Comparison of ENCODE assay signal across 9 cellular contexts in the genomic region with DNA sequence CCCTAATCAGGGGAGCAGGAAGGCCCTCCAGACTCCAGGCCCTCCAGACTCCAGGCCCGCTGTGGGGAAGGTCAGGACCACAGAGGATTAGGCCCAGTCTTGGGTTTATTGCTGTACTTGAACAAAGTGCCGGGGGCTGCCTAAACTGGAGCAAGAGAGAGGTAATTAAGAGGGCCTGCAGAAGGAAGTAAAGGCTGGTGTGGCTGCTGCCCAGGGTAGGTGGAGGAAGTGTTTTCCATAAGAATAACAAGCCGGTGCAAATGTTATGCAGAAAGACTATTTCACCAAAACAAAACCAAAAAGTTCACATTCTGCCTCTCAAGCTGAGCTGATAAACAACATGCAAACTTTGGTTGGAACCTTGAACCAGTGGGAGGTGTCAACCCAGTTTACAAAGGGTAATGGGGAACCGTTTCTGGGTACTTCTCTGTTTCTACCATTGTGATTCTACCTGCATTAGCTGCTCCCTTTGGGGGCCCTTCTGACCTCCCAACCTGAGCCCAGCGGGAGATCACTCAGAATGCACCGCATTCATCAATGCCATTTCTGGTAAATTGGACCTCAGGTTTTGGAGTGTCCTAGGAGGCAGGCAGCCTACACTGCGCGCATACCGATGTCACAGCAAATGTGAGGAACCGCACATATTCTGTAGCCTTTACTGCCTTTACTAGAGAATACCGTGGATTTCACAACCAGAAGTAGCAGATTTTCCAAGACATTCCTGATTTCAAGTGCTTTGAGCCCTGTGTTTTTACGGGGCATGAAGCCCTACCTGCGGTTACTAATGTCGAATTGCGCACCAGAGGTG. TPM values are rescaled to one million over a fixed set of nuclear protein-coding genes. Genes with fewer than 3 reads are reported as not detected.
DNase-seq lines count a peak whose midpoint lies in the region; ATAC-seq and TF ChIP-seq lines count a peak whose summit lies in the region.
"Had no signal": no experiment of that assay in that cellular context is flagged by ENCODE, and none has a peak within 500 bp of the region (broad histone marks: within the 10 kb centered on the region; RNA-seq: fewer than 3 reads in every experiment).

No MANE protein-coding gene starts in this region.

- H3K23ac ChIP-seq in H9 (ENCODE audit: insufficient read length, low read depth, low read length), result no peak overlapping the region

- H3K18ac ChIP-seq in H9 (ENCODE audit: insufficient read length, low read depth, low read length), result no peak overlapping the region

- H3K36me3 ChIP-seq in skeletal muscle tissue (ENCODE audit: control insufficient read depth in 3 of 3, insufficient read depth in 3 of 3, low read length in 3 of 3), result no peaks in the 10 kb centered on the region

- no peak overlapping the region for H2BK5ac ChIP-seq in H9 (ENCODE audit: insufficient read length, low read length)

- peak overlapping the region; percentile 20 for H3K4me3 ChIP-seq in iPS-11a (ENCODE audit: low read depth, low read length)
- H3K4me3 ChIP-seq in skeletal muscle tissue (ENCODE audit: low read length in 3 of 3), result peak overlapping the region in 2 of 3 donors; percentile 63 to 68

- H3K4me1 Mint-ChIP-seq in H9, result peaks cover 22 to 26% of the 10 kb centered on the region in 2 experiments

- no peak overlapping the region for H3K56ac ChIP-seq in H9 (ENCODE audit: insufficient read length, low read depth, low read length)

- no peak overlapping the region for H2AFZ ChIP-seq in H9 (ENCODE audit: low read length)

- H2BK15ac ChIP-seq in H9 (ENCODE audit: low read depth, low read length), result no peak overlapping the region

- H3K36me3 Mint-ChIP-seq in H9 (ENCODE audit: insufficient read depth in 1 of 3, low read depth in 3 of 3), result peaks cover 3 to 10% (median 9%) of the 10 kb centered on the region in 3 experiments

- H3K9me3 ChIP-seq in H9 (ENCODE audit: control insufficient read depth, low read depth, low read length), result no peaks in the 10 kb centered on the region
- no peaks in the 10 kb centered on the region for H3K9me3 ChIP-seq in skeletal muscle tissue (ENCODE audit: control insufficient read depth in 3 of 3, low read length in 3 of 3)

- peaks cover 34% of the 10 kb centered on the region for H3K23me2 ChIP-seq in H9 (ENCODE audit: insufficient read length, low read depth, low read length, poor library complexity, severe bottlenecking)

- no peak overlapping the region for H3K14ac ChIP-seq in H9 (ENCODE audit: insufficient read depth, low read length)

- H3K27me3 ChIP-seq in H9 (ENCODE audit: insufficient read depth, low read length), result peaks cover 14% of the 10 kb centered on the region; the same call in 1 of the 2 replicates
- peaks cover 0 to 18% (median 0%) of the 10 kb centered on the region in 3 donors for H3K27me3 ChIP-seq in skeletal muscle tissue (ENCODE audit: control insufficient read depth in 3 of 3, insufficient read depth in 3 of 3, low read length in 3 of 3)

- H3K27ac ChIP-seq in H9 (ENCODE audit: insufficient read length, low read depth, low read length), result peak overlapping the region; percentile 77
- peak overlapping the region; percentile 97 for H3K27ac ChIP-seq in VCaP
- peak overlapping the region; percentile 54 for H3K27ac ChIP-seq in skeletal muscle tissue (ENCODE audit: low read depth, low read length)

- peaks cover 43 to 49% of the 10 kb centered on the region in 2 experiments for H3K9me3 Mint-ChIP-seq in H9

- no peak overlapping the region for H4K5ac ChIP-seq in H9 (ENCODE audit: insufficient read length, low read depth, low read length)

- H3K4me2 ChIP-seq in H9 (ENCODE audit: insufficient read depth, insufficient read length, low read length), result peak overlapping the region; percentile 64

- H3K4ac ChIP-seq in H9 (ENCODE audit: low read depth, low read length), result no peak overlapping the region

- peak; percentile 78 for DNase-seq in H9
- no peak for DNase-seq in NCI-H1092 (lab: John Stamatoyannopoulos, UW)
- no peak for DNase-seq in middle frontal gyrus (ENCODE audit: extremely low spot score, low spot score)

- TF ChIP-seq CTCF in H9 (conservative IDR thresholded peaks at IDR 0.05) (no peak), VCaP (conservative IDR thresholded peaks at IDR 0.05) (no peak)

- no peaks in the 10 kb centered on the region for H3K79me1 ChIP-seq in H9 (ENCODE audit: insufficient read depth, low read depth, low read length, poor library complexity, severe bottlenecking)

- H3K9ac ChIP-seq in H9 (ENCODE audit: extremely low read depth, insufficient read length, low read length), result peak overlapping the region; percentile 5
- peak overlapping the region; percentile 61 to 79 (median 64) for H3K9ac ChIP-seq in skeletal muscle tissue (ENCODE audit: low read depth in 1 of 3, low read length in 3 of 3)

- H3T11ph ChIP-seq in H9 (ENCODE audit: low read length), result no peak overlapping the region

- WGBS in H9 (ENCODE audit: extremely low coverage, insufficient read length, low lambda C conversion rate), result no CpG with 5 or more reads among the region's 15 CpGs

- no peak overlapping the region for H2BK20ac ChIP-seq in H9 (ENCODE audit: low read depth, low read length, poor library complexity, severe bottlenecking)

- no peak for ATAC-seq in GM18511 (IDR thresholded peaks at IDR 0.05; ENCODE audit: unreplicated experiment)
- ATAC-seq in HG02885 (IDR thresholded peaks at IDR 0.05; ENCODE audit: poor library complexity, unreplicated experiment), result no peak
- ATAC-seq: SK-N-SH treated with all-trans-retinoic acid at 6 μM for 48 hours had no signal

- H3K27ac Mint-ChIP-seq in H9, result peak overlapping the region; percentile 75 to 99 (median 91)

- no peak overlapping the region for H2BK12ac ChIP-seq in H9 (ENCODE audit: insufficient read length, low read depth, low read length)

- H3K79me2 ChIP-seq in H9 (ENCODE audit: insufficient read depth, low read length), result no peaks in the 10 kb centered on the region; the same call in 1 of the 2 replicates

- H4K8ac ChIP-seq in H9 (replicated peaks; ENCODE audit: insufficient read length, low read depth, low read length), result no peak overlapping the region

- H2BK120ac ChIP-seq in H9 (ENCODE audit: low read depth, low read length, poor library complexity, severe bottlenecking), result no peak overlapping the region

- no peaks in the 10 kb centered on the region for H4K20me1 ChIP-seq in H9 (ENCODE audit: control insufficient read depth, insufficient read depth, insufficient read length)

- no peak overlapping the region for H4K91ac ChIP-seq in H9 (ENCODE audit: insufficient read length, low read depth, low read length)

- H2AK5ac ChIP-seq in H9 (ENCODE audit: insufficient read length, low read length), result no peak overlapping the region

- H3K4me1 ChIP-seq in H9 (ENCODE audit: insufficient read depth, low read length), result no peaks in the 10 kb centered on the region; the same call in 1 of the 2 replicates
- H3K4me1 ChIP-seq in skeletal muscle tissue (ENCODE audit: control insufficient read depth in 3 of 3, insufficient read depth in 3 of 3, low read length in 3 of 3), result peaks cover 4 to 12% (median 10%) of the 10 kb centered on the region in 3 donors

- peak overlapping the region; percentile 74 to 80 for H3K4me3 Mint-ChIP-seq in H9

- peaks cover 45% of the 10 kb centered on the region for H3K27me3 Mint-ChIP-seq in H9 (ENCODE audit: low read depth)

RNA-seq across cellular contexts. Expression of a gene that starts 59.7 kb away (rescaled TPM):
- total RNA-seq in H9 (2021) (126 and 134 TPM in 2 replicates), skeletal muscle tissue (19.8 TPM)
